In genomic region chr14:90235179-90235976, GRCh38 we compare ENCODE assay signal across 8 cellular contexts.
DNase-seq lines count a peak whose midpoint lies in the region; ATAC-seq and TF ChIP-seq lines count a peak whose summit lies in the region.

No MANE protein-coding gene starts in this region.

- H3K4me3 ChIP-seq in HAP-1 (no peak overlapping the region), astrocyte of the spinal cord (ENCODE audit: low read depth, low read length) (no peak overlapping the region), iPS DF 6.9 (ENCODE audit: low read length) (no peak overlapping the region)

- WGBS in iPS DF 6.9 (ENCODE audit: insufficient coverage, insufficient read length), result no CpG with 5 or more reads among the region's 25 CpGs

- ATAC-seq in GM18861 (IDR thresholded peaks at IDR 0.05; ENCODE audit: unreplicated experiment), result no peak

- H3K9me3 ChIP-seq in HAP-1 (peaks cover 11% of the 10 kb centered on the region), iPS DF 6.9 (ENCODE audit: control insufficient read depth, insufficient read depth, low read length) (peaks cover 3% of the 10 kb centered on the region; the same call in 1 of the 2 replicates)

- H3K4me1 ChIP-seq in HAP-1, result no peaks in the 10 kb centered on the region
- H3K4me1 ChIP-seq in iPS DF 6.9 (ENCODE audit: control insufficient read depth, insufficient read depth, low read length), result no peaks in the 10 kb centered on the region

- DNase-seq in DMS53 (lab: John Stamatoyannopoulos, UW) (peak; percentile 74), HAP-1 (ENCODE audit: low spot score in 2 of 2) (peak; percentile 61 to 83), NCI-H2029 (lab: John Stamatoyannopoulos, UW) (peak; percentile 30), T-helper 22 cell (ENCODE audit: low read depth) (peak; percentile 21), astrocyte of the spinal cord (ENCODE audit: low read depth, low spot score) (peak; percentile 61), iPS DF 6.9 (ENCODE audit: low read depth, low spot score) (peak; percentile 47)
- peak; percentile 75 for DNase-seq in stimulated activated CD4-positive, alpha-beta T cell treated with anti-CD3 and anti-CD28 coated beads, Interleukin-15, amount 100 ng/mL, for 24 hours

- no peaks in the 10 kb centered on the region for H3K36me3 ChIP-seq in HAP-1 (replicated peaks)
- no peaks in the 10 kb centered on the region for H3K36me3 ChIP-seq in iPS DF 6.9 (ENCODE audit: control insufficient read depth, insufficient read depth, low read length)

- peak; percentile 86 for TF ChIP-seq CTCF in astrocyte of the spinal cord (IDR thresholded peaks at IDR 0.05; ENCODE audit: low read depth, low read length)

- H3K27me3 ChIP-seq in HAP-1 (ENCODE audit: low read depth), result no peaks in the 10 kb centered on the region
- peaks cover 4% of the 10 kb centered on the region; the same call in 1 of the 2 replicates for H3K27me3 ChIP-seq in iPS DF 6.9 (ENCODE audit: control insufficient read depth, insufficient read depth, low read length)

- H3K27ac ChIP-seq in iPS DF 6.9 (ENCODE audit: low read length), result no peak overlapping the region

- in situ Hi-C loops in HAP-1 (cut with MboI; ENCODE audit: low sequenced_read_pairs), result loop anchor here (10.0 to 25.0 kb wide), 2 partner anchors 271 to 1198 kb away; no protein-coding TSS in a partner anchor
- in situ Hi-C loops in astrocyte of the spinal cord (cut with HindIII; ENCODE audit: low sequenced_read_pairs), result no loop called here

Comparison
In these comparisons a context has a peak if more than half of its experiments do, and no peak if none do; other contexts are left out.
1. DNase-seq: peak in every context shown above with its lines; median percentile 75 in stimulated activated CD4-positive, alpha-beta T cell treated with anti-CD3 and anti-CD28 coated beads, Interleukin-15, amount 100 ng/mL, for 24 hours; 74 in DMS53; 72 in HAP-1; 61 in astrocyte of the spinal cord; 47 in iPS DF 6.9; 30 in NCI-H2029; 21 in T-helper 22 cell.